ENCODE assay signal across 1 cellular context in genomic region chr5:65828022-65828421, GRCh38.
TF ChIP-seq lines count a peak whose summit lies in the region.

No MANE protein-coding gene starts in this region.

TF ChIP-seq in WTC11, 78 proteins besides CTCF, POLR2A, EP300 and RAD21 (continued from another document):
- TF ChIP-seq ZNF532 (CRISPR knock-in tag; IDR thresholded peaks at IDR 0.05; ENCODE audit: borderline replicate concordance) (no peak), NFATC4 (CRISPR knock-in tag; IDR thresholded peaks at IDR 0.05) (no peak), ATF3 (CRISPR knock-in tag; conservative IDR thresholded peaks at IDR 0.05) (no peak), MLX (CRISPR knock-in tag; IDR thresholded peaks at IDR 0.05) (no peak), ATF2 (CRISPR knock-in tag; IDR thresholded peaks at IDR 0.05; ENCODE audit: borderline replicate concordance, low read depth) (no peak), NFYB (CRISPR knock-in tag; conservative IDR thresholded peaks at IDR 0.05; ENCODE audit: low read depth) (no peak), PRDM15 (CRISPR knock-in tag; IDR thresholded peaks at IDR 0.05) (no peak)
